Comparison of ENCODE assay signal across 8 cellular contexts in the genomic region with DNA sequence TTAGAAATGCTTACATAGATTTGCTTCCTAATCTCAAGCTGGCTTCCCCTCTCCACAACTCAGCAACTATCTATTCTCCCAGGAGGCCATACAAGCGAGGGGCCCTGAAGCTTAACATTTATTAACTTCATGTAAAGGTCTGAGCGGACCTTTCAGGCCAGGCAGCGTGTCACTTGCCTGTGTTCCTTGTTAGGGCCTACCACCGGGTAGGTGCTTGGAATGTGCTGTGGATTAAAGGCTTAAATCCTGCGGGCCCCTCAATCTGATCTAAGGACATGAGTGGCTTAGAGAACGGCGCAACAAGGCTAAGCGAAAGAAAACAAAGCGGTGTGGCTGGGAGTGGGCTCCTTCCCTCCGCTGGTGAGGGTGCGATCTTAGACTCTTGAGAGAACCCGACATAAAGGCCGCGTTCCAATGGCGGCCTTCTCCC. TPM values are rescaled to one million over a fixed set of nuclear protein-coding genes. Genes with fewer than 3 reads are reported as not detected.
DNase-seq lines count a peak whose midpoint lies in the region; ATAC-seq, FAIRE-seq and TF ChIP-seq lines count a peak whose summit lies in the region.

No MANE protein-coding gene starts in this region.

- no peak for FAIRE-seq in GM12891 (lab: Jason Lieb, UNC)

- H3K36me3 ChIP-seq in SK-N-SH (replicated peaks in 1 of 2; ENCODE audit: control insufficient read depth in 1 of 2, insufficient read depth in 2 of 2, low read length in 1 of 2) (peaks cover 0 to 3% of the 10 kb centered on the region in 2 experiments), neutrophil (no peaks in the 10 kb centered on the region)

- H4K20me1 ChIP-seq in SK-N-SH (ENCODE audit: insufficient read depth), result peaks cover 34% of the 10 kb centered on the region

- no peak for ATAC-seq in SK-N-SH treated with all-trans-retinoic acid at 6 μM for 48 hours
- ATAC-seq in esophagus mucosa, result peak; percentile 3

- H3K9ac ChIP-seq in SK-N-SH, result peak overlapping the region; percentile 99

- H3K4me1 ChIP-seq in SK-N-SH (ENCODE audit: control insufficient read depth in 1 of 2, insufficient read depth in 2 of 2, low read depth in 1 of 2, low read length in 1 of 2), result peaks cover 11 to 25% of the 10 kb centered on the region in 2 experiments; a peak in 3 of 4 replicates
- H3K4me1 ChIP-seq in neutrophil (ENCODE audit: control insufficient read depth in 1 of 2, insufficient read depth in 1 of 2, low read depth in 1 of 2, low read length in 1 of 2), result peaks cover 22 to 32% of the 10 kb centered on the region in 2 experiments

- DNase-seq in SK-N-SH (no peak), RWPE1 (ENCODE audit: low spot score) (no peak), GM12891 (ENCODE audit: insufficient read length, low spot score) (no peak), activated gamma-delta T cell treated with Interleukin-2 at 50 U/mL for 16 hours (no peak)
- no peak for DNase-seq in activated CD4-positive, alpha-beta T cell treated with anti-CD3 and anti-CD28 coated beads for 48 hours

- H3K79me2 ChIP-seq in SK-N-SH (ENCODE audit: insufficient read depth), result peaks cover 58% of the 10 kb centered on the region

- H3F3A ChIP-seq in SK-N-SH (replicated peaks; ENCODE audit: insufficient read depth), result peaks cover 46% of the 10 kb centered on the region

- no peak for TF ChIP-seq RAD21 in SK-N-SH (IDR thresholded peaks at IDR 0.05; ENCODE audit: low read length)

- H3K27me3 ChIP-seq in SK-N-SH (ENCODE audit: insufficient read depth) (no peaks in the 10 kb centered on the region), neutrophil (peaks cover 8% of the 10 kb centered on the region)

- H3K27ac ChIP-seq in SK-N-SH (ENCODE audit: low read depth in 2 of 2, low read length in 1 of 2), result peak overlapping the region; percentile 97 to 99
- peak overlapping the region; percentile 98 for H3K27ac ChIP-seq in RWPE1
- H3K27ac ChIP-seq in neutrophil, result peak overlapping the region; percentile 91

- no peak for TF ChIP-seq EP300 in SK-N-SH (IDR thresholded peaks at IDR 0.05; ENCODE audit: borderline replicate concordance in 1 of 2, low read depth in 1 of 2, low read length in 1 of 2)

- no peak for TF ChIP-seq POLR2A in GM12891 (IDR thresholded peaks at IDR 0.05; ENCODE audit: low read depth, low read length)

- peak overlapping the region; percentile 69; the same call in 1 of the 2 replicates for H2AFZ ChIP-seq in SK-N-SH (ENCODE audit: low read depth)

- peak overlapping the region; percentile 96 for H3K4me2 ChIP-seq in SK-N-SH

- WGBS in SK-N-SH (ENCODE audit: low lambda C conversion rate), result 2% methylated on average over 7 of the region's 15 CpGs

- no peaks in the 10 kb centered on the region for H3K9me2 ChIP-seq in SK-N-SH

- CTCF ChIA-PET in SK-N-SH (lab: Yijun Ruan, JAX), result interaction anchor here (1.5 to 1.8 kb wide), 2 partner anchors 12 to 168 kb away, joined by 4 to 6 read pairs; no protein-coding TSS in a partner anchor
- CTCF ChIA-PET in RWPE1 (lab: Yijun Ruan, JAX), result no interaction called here

- no peak for TF ChIP-seq CTCF in SK-N-SH (IDR thresholded peaks at IDR 0.05)
- no peak for TF ChIP-seq CTCF in RWPE1 (conservative IDR thresholded peaks at IDR 0.05; ENCODE audit: low read depth)
- no peak for TF ChIP-seq CTCF in neutrophil (IDR thresholded peaks at IDR 0.05)

- POLR2A ChIA-PET in SK-N-SH (lab: Yijun Ruan, JAX) (interaction anchor here (0.9 to 1.9 kb wide), 7 partner anchors 24 to 1687 kb away, joined by 3 to 5 read pairs (median 3); a partner anchor contains a TSS), RWPE1 (lab: Yijun Ruan, JAX; ENCODE audit: low non-redundant PET) (interaction anchor here (0.6 to 2.3 kb wide), 7 partner anchors 7 to 88 kb away, joined by 4 to 21 read pairs (median 4); a partner anchor contains a TSS)

- no peaks in the 10 kb centered on the region for H3K9me3 ChIP-seq in SK-N-SH
- H3K9me3 ChIP-seq in neutrophil, result no peaks in the 10 kb centered on the region

- H3K4me3 ChIP-seq in SK-N-SH (ENCODE audit: low read depth in 2 of 2, low read length in 1 of 2), result peak overlapping the region; percentile 97
- H3K4me3 ChIP-seq in neutrophil (ENCODE audit: low read depth in 1 of 2, low read length in 1 of 2), result peak overlapping the region; percentile 90 to 98

TF ChIP-seq in SK-N-SH, 30 proteins besides CTCF, POLR2A, EP300 and RAD21:
- TF ChIP-seq, protein P1, sequence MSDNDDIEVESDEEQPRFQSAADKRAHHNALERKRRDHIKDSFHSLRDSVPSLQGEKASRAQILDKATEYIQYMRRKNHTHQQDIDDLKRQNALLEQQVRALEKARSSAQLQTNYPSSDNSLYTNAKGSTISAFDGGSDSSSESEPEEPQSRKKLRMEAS (IDR thresholded peaks at IDR 0.05; ENCODE audit: low read depth), result no peak
- TF ChIP-seq, protein P2, sequence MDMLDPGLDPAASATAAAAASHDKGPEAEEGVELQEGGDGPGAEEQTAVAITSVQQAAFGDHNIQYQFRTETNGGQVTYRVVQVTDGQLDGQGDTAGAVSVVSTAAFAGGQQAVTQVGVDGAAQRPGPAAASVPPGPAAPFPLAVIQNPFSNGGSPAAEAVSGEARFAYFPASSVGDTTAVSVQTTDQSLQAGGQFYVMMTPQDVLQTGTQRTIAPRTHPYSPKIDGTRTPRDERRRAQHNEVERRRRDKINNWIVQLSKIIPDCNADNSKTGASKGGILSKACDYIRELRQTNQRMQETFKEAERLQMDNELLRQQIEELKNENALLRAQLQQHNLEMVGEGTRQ (IDR thresholded peaks at IDR 0.05; ENCODE audit: borderline replicate concordance, low read depth, low read length), result no peak
- no peak for TF ChIP-seq NFIC (IDR thresholded peaks at IDR 0.05; ENCODE audit: borderline replicate concordance)
- no peak for TF ChIP-seq RFX5 (IDR thresholded peaks at IDR 0.05; ENCODE audit: low read length)
- TF ChIP-seq EZH2phosphoT487 (IDR thresholded peaks at IDR 0.05; ENCODE audit: borderline replicate concordance, low read depth), result no peak

TF ChIP-seq in SK-N-SH treated with all-trans-retinoic acid at 6 μM for 48 hours, 23 proteins besides CTCF, POLR2A, EP300 and RAD21 (continues in another document):
- TF ChIP-seq, protein P3, sequence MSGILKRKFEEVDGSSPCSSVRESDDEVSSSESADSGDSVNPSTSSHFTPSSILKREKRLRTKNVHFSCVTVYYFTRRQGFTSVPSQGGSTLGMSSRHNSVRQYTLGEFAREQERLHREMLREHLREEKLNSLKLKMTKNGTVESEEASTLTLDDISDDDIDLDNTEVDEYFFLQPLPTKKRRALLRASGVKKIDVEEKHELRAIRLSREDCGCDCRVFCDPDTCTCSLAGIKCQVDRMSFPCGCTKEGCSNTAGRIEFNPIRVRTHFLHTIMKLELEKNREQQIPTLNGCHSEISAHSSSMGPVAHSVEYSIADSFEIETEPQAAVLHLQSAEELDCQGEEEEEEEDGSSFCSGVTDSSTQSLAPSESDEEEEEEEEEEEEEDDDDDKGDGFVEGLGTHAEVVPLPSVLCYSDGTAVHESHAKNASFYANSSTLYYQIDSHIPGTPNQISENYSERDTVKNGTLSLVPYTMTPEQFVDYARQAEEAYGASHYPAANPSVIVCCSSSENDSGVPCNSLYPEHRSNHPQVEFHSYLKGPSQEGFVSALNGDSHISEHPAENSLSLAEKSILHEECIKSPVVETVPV (CRISPR knock-in tag; IDR thresholded peaks at IDR 0.05), result no peak
- TF ChIP-seq, protein P4, sequence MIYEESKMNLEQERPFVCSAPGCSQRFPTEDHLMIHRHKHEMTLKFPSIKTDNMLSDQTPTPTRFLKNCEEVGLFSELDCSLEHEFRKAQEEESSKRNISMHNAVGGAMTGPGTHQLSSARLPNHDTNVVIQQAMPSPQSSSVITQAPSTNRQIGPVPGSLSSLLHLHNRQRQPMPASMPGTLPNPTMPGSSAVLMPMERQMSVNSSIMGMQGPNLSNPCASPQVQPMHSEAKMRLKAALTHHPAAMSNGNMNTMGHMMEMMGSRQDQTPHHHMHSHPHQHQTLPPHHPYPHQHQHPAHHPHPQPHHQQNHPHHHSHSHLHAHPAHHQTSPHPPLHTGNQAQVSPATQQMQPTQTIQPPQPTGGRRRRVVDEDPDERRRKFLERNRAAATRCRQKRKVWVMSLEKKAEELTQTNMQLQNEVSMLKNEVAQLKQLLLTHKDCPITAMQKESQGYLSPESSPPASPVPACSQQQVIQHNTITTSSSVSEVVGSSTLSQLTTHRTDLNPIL (CRISPR knock-in tag; IDR thresholded peaks at IDR 0.05; ENCODE audit: low read depth), result no peak
- no peak for TF ChIP-seq ZNF8 (CRISPR knock-in tag; IDR thresholded peaks at IDR 0.05)

TF ChIP-seq in GM12891, 5 proteins besides CTCF, POLR2A, EP300 and RAD21:
- TF ChIP-seq SPI1 (IDR thresholded peaks at IDR 0.05; ENCODE audit: low read depth, low read length) (no peak), PAX5 (IDR thresholded peaks at IDR 0.05; ENCODE audit: insufficient read depth, low read length, severe bottlenecking) (no peak), POLR2AphosphoS5 (IDR thresholded peaks at IDR 0.05; ENCODE audit: low read depth, low read length) (no peak), TAF1 (IDR thresholded peaks at IDR 0.05; ENCODE audit: low read depth, low read length) (no peak), POU2F2 (IDR thresholded peaks at IDR 0.05; ENCODE audit: low read depth, low read length) (no peak)

RNA-seq across cellular contexts. Expression of a gene that starts 0.7 kb away (rescaled TPM):
- 18.8 and 20.2 TPM in 2 replicates for polyA plus RNA-seq in SK-N-SH (2012; rRNA removed)
- polyA plus RNA-seq in SK-N-SH (2012; cell fraction: cytosol; rRNA removed), result 29.1 and 50.4 TPM in 2 replicates
- 14.9 and 29.0 TPM in 2 replicates for polyA plus RNA-seq in SK-N-SH (2012; cell fraction: nucleus; rRNA removed)
- 107 TPM for total RNA-seq in esophagus mucosa
- 85.3 TPM for polyA plus RNA-seq in GM12891 (2012; ENCODE audit: low read depth, missing spikeins)

RNA-seq across cellular contexts. Expression of a gene that starts 24.8 kb away (rescaled TPM):
- polyA plus RNA-seq in SK-N-SH (2012; rRNA removed), result 26.3 and 28.4 TPM in 2 replicates
- polyA plus RNA-seq in SK-N-SH (2012; cell fraction: cytosol; rRNA removed), result 25.5 and 32.7 TPM in 2 replicates
- polyA plus RNA-seq in SK-N-SH (2012; cell fraction: nucleus; rRNA removed), result 10.6 and 12.8 TPM in 2 replicates
- total RNA-seq in esophagus mucosa, result 20.1 TPM
- polyA plus RNA-seq in GM12891 (2012; ENCODE audit: low read depth, missing spikeins), result 44.3 TPM
